ENCODE assay signal across 13 cellular contexts in genomic region chr2:65316072-65316471, GRCh38.
DNase-seq lines count a peak whose midpoint lies in the region; ATAC-seq and TF ChIP-seq lines count a peak whose summit lies in the region.
"Had no signal": no experiment of that assay in that cellular context is flagged by ENCODE, and none has a peak within 500 bp of the region (broad histone marks: within the 10 kb centered on the region; RNA-seq: fewer than 3 reads in every experiment).

No MANE protein-coding gene starts in this region.

- ATAC-seq in HG03439 (IDR thresholded peaks at IDR 0.05; ENCODE audit: unreplicated experiment): no peak
- ATAC-seq: SK-N-SH treated with all-trans-retinoic acid at 6 μM for 48 hours had no signal

- H3K9ac ChIP-seq in adipocyte (ENCODE audit: low read length): peak overlapping the region; percentile 50

- peak overlapping the region; percentile 31 for H3K4me3 ChIP-seq in adipocyte (ENCODE audit: low read length)
- H3K4me3 ChIP-seq in fibroblast of mammary gland (ENCODE audit: control insufficient read depth, low read depth, low read length): no peak overlapping the region

- no peak for DNase-seq in adipocyte (ENCODE audit: low read depth)
- peak; percentile 67 for DNase-seq in fibroblast of mammary gland (ENCODE audit: low read depth)
- peak; percentile 72 for DNase-seq in mucosa of gallbladder (ENCODE audit: low spot score)
- DNase-seq in ureter (ENCODE audit: low spot score): peak; percentile 81
- DNase-seq in activated gamma-delta T cell treated with Interleukin-2 at 50 U/mL for 16 hours: no peak
- DNase-seq in HT-29 (ENCODE audit: low spot score): no peak
- DNase-seq in NOMO-1 (lab: John Stamatoyannopoulos, UW; ENCODE audit: unreplicated experiment in 2 of 2): no peak
- DNase-seq: activated T-cell treated with anti-CD3 and anti-CD28 coated beads, Interleukin-2, amount 50 U/mL, for 1 hour; NCI-H1436 treated with DMSO at 0.1 percent for 48 hours; NCI-H774; stimulated activated CD4-positive, alpha-beta T cell treated with anti-CD3 and anti-CD28 coated beads, Interleukin-1b, Interleukin-23, amount 100 ng/mL, for 48 hours had no signal

- H3K9me3 ChIP-seq in adipocyte (ENCODE audit: control insufficient read depth, low read length): no peaks in the 10 kb centered on the region

- no peaks in the 10 kb centered on the region for H3K27me3 ChIP-seq in adipocyte (replicated peaks; ENCODE audit: control insufficient read depth, insufficient read depth, low read length)

- TF ChIP-seq CTCF in fibroblast of mammary gland (conservative IDR thresholded peaks at IDR 0.05; ENCODE audit: control insufficient read depth, insufficient read depth, low read depth, low read length): no peak

- peaks cover 50% of the 10 kb centered on the region for H3K4me1 ChIP-seq in adipocyte (ENCODE audit: control insufficient read depth, insufficient read depth, low read length)

- H3K36me3 ChIP-seq in adipocyte (ENCODE audit: control insufficient read depth, insufficient read depth, low read length, severe bottlenecking): peaks cover 41% of the 10 kb centered on the region

Comparison
In these comparisons a context has a peak if more than half of its experiments do, and no peak if none do; other contexts are left out.
1. DNase-seq: peak in fibroblast of mammary gland (single experiment), mucosa of gallbladder (single experiment) and ureter (single experiment); none in adipocyte (single experiment), activated gamma-delta T cell treated with Interleukin-2 at 50 U/mL for 16 hours (single experiment), HT-29 (single experiment) and NOMO-1 (0 of 2).